13 cellular contexts compared by ENCODE assay signal in genomic region chr7:26858229-26858568, GRCh38. TPM values are rescaled to one million over a fixed set of nuclear protein-coding genes. Genes with fewer than 3 reads are reported as not detected.
DNase-seq lines count a peak whose midpoint lies in the region; ATAC-seq and TF ChIP-seq lines count a peak whose summit lies in the region.
"Had no signal": no experiment of that assay in that cellular context is flagged by ENCODE, and none has a peak within 500 bp of the region (broad histone marks: within the 10 kb centered on the region; RNA-seq: fewer than 3 reads in every experiment).

No MANE protein-coding gene starts in this region.

- intact Hi-C loops in activated B cell treated with CpG ODN at 0.5 μM for 24 hours (cut with micrococcal nuclease) = loop anchor here (5.0 to 10.0 kb wide), 2 partner anchors 481 to 993 kb away; no protein-coding TSS in a partner anchor

- H3K4me1 ChIP-seq in gastroesophageal sphincter (peaks cover 2 to 82% (median 4%) of the 10 kb centered on the region in 3 donors), parathyroid adenoma (no peaks in the 10 kb centered on the region), trophoblast cell (ENCODE audit: control insufficient read depth in 1 of 2, insufficient read depth in 2 of 2, low read length in 2 of 2) (peaks cover 0 to 6% of the 10 kb centered on the region in 2 experiments)

- no peak for TF ChIP-seq POLR2A in gastroesophageal sphincter (IDR thresholded peaks at IDR 0.05)

- CTCF ChIA-PET in activated B cell treated with CpG ODN at 0.5 μM for 24 hours (lab: Charles Lee) = interaction anchor here (6.0 to 7.0 kb wide), 2 partner anchors 291 to 303 kb away, joined by 32 to 37 read pairs; partner anchors contain the start of gene HOXA6

- peaks cover 57% of the 10 kb centered on the region for H3K4me1 Mint-ChIP-seq in activated B cell treated with CpG ODN at 0.5 μM for 24 hours

- peaks cover 8% of the 10 kb centered on the region for H3K36me3 Mint-ChIP-seq in activated B cell treated with CpG ODN at 0.5 μM for 24 hours (ENCODE audit: low read depth)

- H2AFZ ChIP-seq in parathyroid adenoma (no peak overlapping the region), trophoblast cell (ENCODE audit: insufficient read depth, low read length, poor library complexity) (no peak overlapping the region)

- POLR2A ChIA-PET in activated B cell treated with CpG ODN at 0.5 μM for 24 hours (lab: Charles Lee) = interaction anchor here (1.2 kb wide), 1 partner anchor 658 kb away, joined by 3 read pairs; the partner anchor contains the start of gene HNRNPA2B1

- H2BK120ac ChIP-seq in trophoblast cell (ENCODE audit: insufficient read depth, low read length, poor library complexity) = no peak overlapping the region

- H2BK5ac ChIP-seq in trophoblast cell (ENCODE audit: low read depth, low read length, poor library complexity) = no peak overlapping the region

- no peak overlapping the region for H3K14ac ChIP-seq in trophoblast cell (ENCODE audit: low read length)

- no peaks in the 10 kb centered on the region for H3K9me3 Mint-ChIP-seq in activated B cell treated with CpG ODN at 0.5 μM for 24 hours
- H3K9me3 Mint-ChIP-seq: activated CD4-positive, alpha-beta T cell treated with anti-CD3 and anti-CD28 coated beads, Interleukin-2, amount 10 ng/mL, durations not matched to agents 7 days and 5 days; central memory CD8-positive, alpha-beta T cell had no signal

- WGBS in gastroesophageal sphincter (ENCODE audit: low coverage in 1 of 2), 2 donors = 34 to 65% methylated on average over 3 to 4 of the region's 4 CpGs
- no CpG with 5 or more reads among the region's 4 CpGs for WGBS in trophoblast cell (ENCODE audit: extremely low coverage, insufficient coverage, insufficient read length)

- H3K27me3 Mint-ChIP-seq in activated B cell treated with CpG ODN at 0.5 μM for 24 hours = no peaks in the 10 kb centered on the region

- no peak overlapping the region for H2AK5ac ChIP-seq in trophoblast cell (ENCODE audit: low read length)

- no peak for TF ChIP-seq EP300 in gastroesophageal sphincter (IDR thresholded peaks at IDR 0.05)

- H3K27me3 ChIP-seq in gastroesophageal sphincter (no peaks in the 10 kb centered on the region), parathyroid adenoma (ENCODE audit: control insufficient read depth, insufficient read depth, low read length) (no peaks in the 10 kb centered on the region), trophoblast cell (ENCODE audit: insufficient read depth, low read length) (peaks cover 18% of the 10 kb centered on the region)

- H3K27ac Mint-ChIP-seq in activated B cell treated with CpG ODN at 0.5 μM for 24 hours = peak overlapping the region; percentile 72
- H3K27ac Mint-ChIP-seq: activated CD4-positive, alpha-beta T cell treated with anti-CD3 and anti-CD28 coated beads, Interleukin-2, amount 10 ng/mL, durations not matched to agents 7 days and 5 days had no signal

- H3K79me2 ChIP-seq in parathyroid adenoma (no peaks in the 10 kb centered on the region), trophoblast cell (ENCODE audit: control insufficient read depth, insufficient read depth, low read length, poor library complexity) (no peaks in the 10 kb centered on the region)

- H3K23ac ChIP-seq in trophoblast cell (ENCODE audit: low read length) = no peak overlapping the region

- H2BK12ac ChIP-seq in trophoblast cell (ENCODE audit: low read length) = no peak overlapping the region

- H3K4ac ChIP-seq in trophoblast cell (ENCODE audit: low read depth, low read length) = no peak overlapping the region

- peak overlapping the region in 1 of 2 donors; percentile 44 for H3K4me3 ChIP-seq in gastroesophageal sphincter
- H3K4me3 ChIP-seq in parathyroid adenoma (ENCODE audit: low read depth, low read length) = peak overlapping the region; percentile 65
- no peak overlapping the region for H3K4me3 ChIP-seq in trophoblast cell (ENCODE audit: low read depth, low read length)

- no peak overlapping the region for H4K8ac ChIP-seq in trophoblast cell (ENCODE audit: low read depth, low read length)

- H3K18ac ChIP-seq in trophoblast cell (ENCODE audit: low read length) = no peak overlapping the region

- no peak for ATAC-seq in activated B cell treated with CpG ODN at 0.5 μM for 24 hours (ENCODE audit: low read depth)
- ATAC-seq in gastroesophageal sphincter = no peak
- no peak for ATAC-seq in GM19467 (IDR thresholded peaks at IDR 0.05; ENCODE audit: unreplicated experiment)
- no peak for ATAC-seq in HG02642 (IDR thresholded peaks at IDR 0.05; ENCODE audit: poor library complexity, unreplicated experiment)

- H3K9ac ChIP-seq in parathyroid adenoma (no peak overlapping the region), trophoblast cell (ENCODE audit: low read length) (no peak overlapping the region)

- TF ChIP-seq CTCF in activated B cell treated with CpG ODN at 0.5 μM for 24 hours (IDR thresholded peaks at IDR 0.05) (no peak), gastroesophageal sphincter (IDR thresholded peaks at IDR 0.05) (no peak), parathyroid adenoma (IDR thresholded peaks at IDR 0.05) (no peak)

- H3K4me3 Mint-ChIP-seq in activated B cell treated with CpG ODN at 0.5 μM for 24 hours = peak overlapping the region; percentile 82
- H3K4me3 Mint-ChIP-seq: activated CD4-positive, alpha-beta T cell treated with anti-CD3 and anti-CD28 coated beads, Interleukin-2, amount 10 ng/mL, durations not matched to agents 7 days and 5 days; central memory CD8-positive, alpha-beta T cell had no signal

- no peak overlapping the region for H4K91ac ChIP-seq in trophoblast cell (ENCODE audit: low read depth, low read length)

- no peak overlapping the region for H4K12ac ChIP-seq in trophoblast cell (ENCODE audit: low read depth, low read length)

- no peaks in the 10 kb centered on the region for H3K79me1 ChIP-seq in trophoblast cell (ENCODE audit: low read length)

- DNase-seq in G401 (ENCODE audit: low spot score) (peak; percentile 13), activated B cell treated with CpG ODN at 0.5 μM for 24 hours (no peak), trophoblast cell (no peak)
- no peak for DNase-seq in stimulated activated CD8-positive, alpha-beta memory T cell treated with anti-CD3 and anti-CD28 coated beads, Interleukin-4, amount 100 ng/mL, for 48 hours
- DNase-seq: activated CD4-positive, alpha-beta T cell treated with anti-CD3 and anti-CD28 coated beads, Interleukin-2, amount 10 ng/mL, durations not matched to agents 7 days and 5 days; left cardiac atrium; NCI-H2081; SW 1271 had no signal

- H3K27ac ChIP-seq in gastroesophageal sphincter = peak overlapping the region; percentile 35 to 83 (median 81)
- no peak overlapping the region for H3K27ac ChIP-seq in parathyroid adenoma
- H3K27ac ChIP-seq in trophoblast cell (ENCODE audit: low read depth, low read length) = no peak overlapping the region

- H3K36me3 ChIP-seq in gastroesophageal sphincter (no peaks in the 10 kb centered on the region), parathyroid adenoma (ENCODE audit: control insufficient read depth, insufficient read depth, low read length) (no peaks in the 10 kb centered on the region), trophoblast cell (ENCODE audit: control insufficient read depth in 1 of 2, insufficient read depth in 2 of 2, low read length in 2 of 2) (no peaks in the 10 kb centered on the region)

- H3K4me2 ChIP-seq in parathyroid adenoma (ENCODE audit: low read length) = peak overlapping the region; percentile 96
- H3K4me2 ChIP-seq in trophoblast cell (ENCODE audit: low read length) = no peak overlapping the region

- in situ Hi-C loops in G401 (cut with HindIII; ENCODE audit: low sequenced_read_pairs) = loop anchor here (5.0 kb wide), 1 partner anchor 259 kb away; no protein-coding TSS in a partner anchor

- H3K9me3 ChIP-seq in gastroesophageal sphincter = no peaks in the 10 kb centered on the region
- no peaks in the 10 kb centered on the region for H3K9me3 ChIP-seq in parathyroid adenoma (ENCODE audit: control insufficient read depth, low read length)
- no peaks in the 10 kb centered on the region for H3K9me3 ChIP-seq in trophoblast cell (ENCODE audit: insufficient read depth, low read depth, low read length)

RNA-seq across cellular contexts. Expression of gene SKAP2, which starts 6.2 kb away (rescaled TPM):
- 3.0 and 16.2 TPM in 2 replicates for total RNA-seq in G401 (2014; rRNA removed; shearing (Covaris generic))
- total RNA-seq in activated B cell treated with CpG ODN at 0.5 μM for 24 hours = 70.3 and 75.6 TPM in 2 replicates
- total RNA-seq in gastroesophageal sphincter = 10 to 100 TPM; 54.3 to 83.1 (median 76.1) TPM
- polyA plus RNA-seq in trophoblast cell (2013) = 5.9 TPM in 2 replicates

Comparison
In these comparisons a context has a peak if more than half of its experiments do, and no peak if none do; other contexts are left out.
1. H3K27ac ChIP-seq: peak in gastroesophageal sphincter (4 of 4); none in parathyroid adenoma (single experiment) and trophoblast cell (single experiment).